Comparison of ENCODE assay signal across 8 cellular contexts in genomic region chr16:29678691-29679267, GRCh38. TPM values are rescaled to one million over a fixed set of nuclear protein-coding genes. Genes with fewer than 3 reads are reported as not detected.
DNase-seq lines count a peak whose midpoint lies in the region; ATAC-seq lines count a peak whose summit lies in the region.

TSS of gene QPRT (plus strand) at chr16:29679180. CDS start at chr16:29679198, 18 bp downstream.

- peak within 1 kb of the TSS; percentile 44 for H2AFZ ChIP-seq in GM23248

- 54 to 70% methylated on average over 5 of the region's 5 CpGs for WGBS in GM23248 (ENCODE audit: low coverage in 1 of 2, low lambda C conversion rate in 2 of 2, missing lambda C conversion rate in 2 of 2), 2 experiments

- no peaks in the 10 kb centered on the region for H3K27me3 ChIP-seq in BLaER1 treated with 17β-estradiol and CSF1 and Interleukin-3, amounts not matched to agents 10 nM and 100 nM
- no peaks in the 10 kb centered on the region for H3K27me3 ChIP-seq in GM23248 (replicated peaks; ENCODE audit: insufficient read depth)

- H3K4me1 Mint-ChIP-seq in T-cell (peaks cover 17 to 27% (median 18%) of the 10 kb centered on the region in 3 donors), naive B cell (peaks cover 13 to 33% (median 25%) of the 10 kb centered on the region in 3 donors)

- peak in 1 of 4 experiments; percentile 6 for ATAC-seq in T-cell (replicated peaks in 1 of 4)
- no peak for ATAC-seq in naive B cell (ENCODE audit: low read depth in 2 of 2)

- in situ Hi-C loops in GM23248 (cut with MboI): no loop called here

- no peaks in the 10 kb centered on the region for H3K9me3 Mint-ChIP-seq in T-cell
- H3K9me3 Mint-ChIP-seq in naive B cell: no peaks in the 10 kb centered on the region

- no peaks in the 10 kb centered on the region for H3K9me3 ChIP-seq in BLaER1 treated with 17β-estradiol and CSF1 and Interleukin-3, amounts not matched to agents 10 nM and 100 nM (replicated peaks in 1 of 11)
- no peaks in the 10 kb centered on the region for H3K9me3 ChIP-seq in GM23248 (ENCODE audit: low read depth)

- POLR2A ChIA-PET in T-cell (lab: Charles Lee): no interaction called here

- no peaks in the 10 kb centered on the region for H3F3A ChIP-seq in GM23248 (ENCODE audit: insufficient read depth)

- peak within 1 kb of the TSS; percentile 64 to 86 (median 78) for H3K9ac ChIP-seq in BLaER1 treated with 17β-estradiol and CSF1 and Interleukin-3, amounts not matched to agents 10 nM and 100 nM
- H3K9ac ChIP-seq in GM23248: no peak within 1 kb of the TSS

- no peak for DNase-seq in GM23248
- DNase-seq in T-cell: no peak
- DNase-seq in fibroblast of gingiva (ENCODE audit: low read depth): peak; percentile 9
- no peak for DNase-seq in naive B cell
- no peak for DNase-seq in SW 1271 (lab: John Stamatoyannopoulos, UW)
- no peak for DNase-seq in COR-L47 (lab: John Stamatoyannopoulos, UW)
- DNase-seq in T-helper 9 cell: no peak

- H3K27ac Mint-ChIP-seq in T-cell (peak within 1 kb of the TSS; percentile 79 to 90), naive B cell (peak within 1 kb of the TSS in 4 of 6 donors; percentile 14 to 95 (median 80))

- peak within 1 kb of the TSS; percentile 53 to 70 (median 53) for H3K4me3 Mint-ChIP-seq in T-cell
- peak within 1 kb of the TSS; percentile 48 to 89 (median 76) for H3K4me3 Mint-ChIP-seq in naive B cell

- peaks cover 0 to 11% (median 4%) of the 10 kb centered on the region in 11 experiments; a peak in 8 of 22 replicates for H3K36me3 ChIP-seq in BLaER1 treated with 17β-estradiol and CSF1 and Interleukin-3, amounts not matched to agents 10 nM and 100 nM
- no peaks in the 10 kb centered on the region for H3K36me3 ChIP-seq in GM23248 (ENCODE audit: low read depth)

- peak within 1 kb of the TSS; percentile 78 to 97 (median 90) for H3K4me2 ChIP-seq in BLaER1 treated with 17β-estradiol and CSF1 and Interleukin-3, amounts not matched to agents 10 nM and 100 nM
- no peak within 1 kb of the TSS for H3K4me2 ChIP-seq in GM23248 (ENCODE audit: unreplicated experiment)

- CTCF ChIA-PET in T-cell (lab: Charles Lee): interaction anchor here in 1 of 2 donors (0.7 to 1.0 kb wide), 2 partner anchors 137 to 169 kb away, joined by 4 to 7 read pairs; partner anchors contain the start of gene PAGR1

- H3K27me3 Mint-ChIP-seq in T-cell: no peaks in the 10 kb centered on the region
- H3K27me3 Mint-ChIP-seq in naive B cell: no peaks in the 10 kb centered on the region

- no peaks in the 10 kb centered on the region for H3K9me2 ChIP-seq in GM23248 (ENCODE audit: insufficient read depth)

- H3K4me1 ChIP-seq in BLaER1 treated with 17β-estradiol and CSF1 and Interleukin-3, amounts not matched to agents 10 nM and 100 nM: peaks cover 69 to 97% (median 93%) of the 10 kb centered on the region in 10 experiments
- no peaks in the 10 kb centered on the region for H3K4me1 ChIP-seq in GM23248 (ENCODE audit: insufficient read depth)

- H3K27ac ChIP-seq in BLaER1 treated with 17β-estradiol and CSF1 and Interleukin-3, amounts not matched to agents 10 nM and 100 nM: peak within 1 kb of the TSS; percentile 23 to 93 (median 85); a peak in 21 of 22 replicates
- H3K27ac ChIP-seq in GM23248: no peak within 1 kb of the TSS

- peak within 1 kb of the TSS; percentile 46 to 70 (median 59) for H3K4me3 ChIP-seq in BLaER1 treated with 17β-estradiol and CSF1 and Interleukin-3, amounts not matched to agents 10 nM and 100 nM
- H3K4me3 ChIP-seq in GM23248: no peak within 1 kb of the TSS

- no peaks in the 10 kb centered on the region for H3K79me2 ChIP-seq in GM23248 (ENCODE audit: insufficient read depth)

- H3K36me3 Mint-ChIP-seq in T-cell: no peaks in the 10 kb centered on the region
- H3K36me3 Mint-ChIP-seq in naive B cell: no peaks in the 10 kb centered on the region

- H4K20me1 ChIP-seq in BLaER1 treated with 17β-estradiol and CSF1 and Interleukin-3, amounts not matched to agents 10 nM and 100 nM: peaks cover 0 to 24% (median 0%) of the 10 kb centered on the region in 11 experiments; a peak in 3 of 22 replicates
- no peaks in the 10 kb centered on the region for H4K20me1 ChIP-seq in GM23248 (ENCODE audit: insufficient read depth)

RNA-seq across cellular contexts. Expression of gene QPRT, which starts in this region (rescaled TPM):
- 0.32 TPM in 1 of 2 replicates, not detected in the other for total RNA-seq in GM23248 (2014; rRNA removed; shearing (Covaris generic))
- polyA plus RNA-seq in GM23248 (2016; fragmentation: Nextera tagmentation; extraction: Ambion mirVana): 0.27 and 0.85 TPM in 2 replicates
- 1 to 10 TPM; 1.4 to 2.5 (median 2.1) TPM for total RNA-seq in T-cell
- not detected for polyA plus RNA-seq in naive B cell (ENCODE audit: low read depth in 6 of 6)
